ENCODE assay signal across 8 cellular contexts in genomic region chr14:89303452-89304435, GRCh38.
DNase-seq lines count a peak whose midpoint lies in the region; ATAC-seq and TF ChIP-seq lines count a peak whose summit lies in the region.

No MANE protein-coding gene starts in this region.

- H3K4me1 ChIP-seq in CD8-positive, alpha-beta T cell (ENCODE audit: insufficient read depth, low read length) = peaks cover 33% of the 10 kb centered on the region
- H3K4me1 ChIP-seq in left ventricle myocardium inferior (peaks cover 78% of the 10 kb centered on the region), prostate gland (replicated peaks) (peaks cover 7% of the 10 kb centered on the region)

- no peaks in the 10 kb centered on the region for H3K27me3 Mint-ChIP-seq in CD8-positive, alpha-beta T cell (ENCODE audit: low read depth)

- H3K27ac Mint-ChIP-seq in CD8-positive, alpha-beta T cell = peak overlapping the region; percentile 94

- POLR2A ChIA-PET in CD8-positive, alpha-beta T cell (lab: Charles Lee) = interaction anchor here (0.5 to 1.3 kb wide), 4 partner anchors 11 to 437 kb away, joined by 3 read pairs; no protein-coding TSS in a partner anchor

- peak overlapping the region; percentile 14 for H3K4me3 ChIP-seq in CD8-positive, alpha-beta T cell (ENCODE audit: low read depth, low read length)
- H3K4me3 ChIP-seq in left ventricle myocardium inferior = peak overlapping the region; percentile 55
- H3K4me3 ChIP-seq in prostate gland = no peak overlapping the region

- 13% methylated on average over 14 of the region's 14 CpGs for WGBS in prostate gland

- H3K27ac ChIP-seq in CD8-positive, alpha-beta T cell (ENCODE audit: low read depth, low read length) = peak overlapping the region; percentile 24
- peak overlapping the region; percentile 91 for H3K27ac ChIP-seq in left ventricle myocardium inferior (replicated peaks)
- peak overlapping the region; percentile 74 to 81 for H3K27ac ChIP-seq in prostate gland

- peaks cover 28% of the 10 kb centered on the region for H3K36me3 Mint-ChIP-seq in CD8-positive, alpha-beta T cell

- peaks cover 76% of the 10 kb centered on the region for H3K4me1 Mint-ChIP-seq in CD8-positive, alpha-beta T cell (ENCODE audit: low read depth)

- CTCF ChIA-PET in CD8-positive, alpha-beta T cell (lab: Charles Lee) = no interaction called here

- TF ChIP-seq CTCF in CD8-positive, alpha-beta T cell (IDR thresholded peaks at IDR 0.05) = no peak
- TF ChIP-seq CTCF in left ventricle myocardium inferior (IDR thresholded peaks at IDR 0.05; ENCODE audit: borderline replicate concordance) (no peak), prostate gland (IDR thresholded peaks at IDR 0.05) (no peak)

- no peaks in the 10 kb centered on the region for H3K27me3 ChIP-seq in CD8-positive, alpha-beta T cell (ENCODE audit: insufficient read depth, low read length)
- no peaks in the 10 kb centered on the region for H3K27me3 ChIP-seq in left ventricle myocardium inferior (ENCODE audit: low read depth)
- no peaks in the 10 kb centered on the region for H3K27me3 ChIP-seq in prostate gland (replicated peaks; ENCODE audit: insufficient read depth)

- peak in 2 of 7 experiments; percentile 13 to 27 for DNase-seq in CD8-positive, alpha-beta T cell
- peak; percentile 22 to 28 for DNase-seq in NCI-H446 (lab: John Stamatoyannopoulos, UW)
- DNase-seq in amniotic epithelial cell (ENCODE audit: low read depth) = peak; percentile 67
- peak; percentile 53 for DNase-seq in left ventricle myocardium inferior
- DNase-seq in prostate gland (ENCODE audit: low spot score) = peak; percentile 59
- no peak for DNase-seq in stimulated activated CD4-positive, alpha-beta T cell treated with anti-CD3 and anti-CD28 coated beads, Interleukin-1b, Interleukin-23, amount 100 ng/mL, for 48 hours

- no peaks in the 10 kb centered on the region for H3K9me3 Mint-ChIP-seq in CD8-positive, alpha-beta T cell

- TF ChIP-seq POLR2A in GM19099 (IDR thresholded peaks at IDR 0.05; ENCODE audit: extremely low read depth, insufficient read length, low read depth) (peak; percentile 59), prostate gland (IDR thresholded peaks at IDR 0.05) (peak; percentile 19)

- no peaks in the 10 kb centered on the region for H3K9me3 ChIP-seq in CD8-positive, alpha-beta T cell (ENCODE audit: low read length)
- H3K9me3 ChIP-seq in left ventricle myocardium inferior (replicated peaks) (no peaks in the 10 kb centered on the region), prostate gland (no peaks in the 10 kb centered on the region)

- ATAC-seq in CD8-positive, alpha-beta T cell = peak; percentile 72
- ATAC-seq in HG03108 (IDR thresholded peaks at IDR 0.05; ENCODE audit: unreplicated experiment) = peak; percentile 56

- intact Hi-C loops in CD8-positive, alpha-beta T cell (cut with DNase I, micrococcal nuclease) = loop anchor here in 1 of 2 experiments (10.0 kb wide), 1 partner anchor 111 kb away; the partner anchor contains the start of gene FOXN3
- intact Hi-C loops in left ventricle myocardium inferior (cut with micrococcal nuclease) = no loop called here
- intact Hi-C loops in prostate gland (cut with DNase I) = loop anchor here (5.0 kb wide), 1 partner anchor 114 kb away; the partner anchor contains the start of gene FOXN3

- no peaks in the 10 kb centered on the region for H3K36me3 ChIP-seq in CD8-positive, alpha-beta T cell (ENCODE audit: insufficient read depth, low read length)
- no peaks in the 10 kb centered on the region for H3K36me3 ChIP-seq in left ventricle myocardium inferior
- H3K36me3 ChIP-seq in prostate gland = no peaks in the 10 kb centered on the region

- peak overlapping the region; percentile 57 for H3K4me3 Mint-ChIP-seq in CD8-positive, alpha-beta T cell

Comparison
In these comparisons a context has a peak if more than half of its experiments do, and no peak if none do; other contexts are left out.
1. H3K27ac ChIP-seq: peak in every context shown above with its lines; median percentile 91 in left ventricle myocardium inferior; 78 in prostate gland; 24 in CD8-positive, alpha-beta T cell.
2. H3K4me3 ChIP-seq: peak in CD8-positive, alpha-beta T cell (single experiment) and left ventricle myocardium inferior (single experiment); none in prostate gland (0 of 2).